Comparison of ENCODE assay signal across 1 cellular context in genomic region chr2:71136174-71136573, GRCh38.
TF ChIP-seq lines count a peak whose summit lies in the region.

No MANE protein-coding gene starts in this region.

TF ChIP-seq in HepG2, 621 proteins besides CTCF, POLR2A, EP300 and RAD21 (continues in another document):
- TF ChIP-seq ZNF432 (CRISPR knock-in tag; IDR thresholded peaks at IDR 0.05; ENCODE audit: borderline replicate concordance) (no peak), ZNF792 (CRISPR knock-in tag; IDR thresholded peaks at IDR 0.05) (no peak), FOXC1 (CRISPR knock-in tag; IDR thresholded peaks at IDR 0.05; ENCODE audit: borderline replicate concordance) (no peak), HOXA3 (CRISPR knock-in tag; IDR thresholded peaks at IDR 0.05) (peak; percentile 44; the same call in 1 of the 2 replicates), ZNF230 (CRISPR knock-in tag; IDR thresholded peaks at IDR 0.05) (no peak), KLF13 (CRISPR knock-in tag; IDR thresholded peaks at IDR 0.05) (no peak), ZMYM2 (CRISPR knock-in tag; IDR thresholded peaks at IDR 0.05) (peak; percentile 91), ATRX (CRISPR knock-in tag; IDR thresholded peaks at IDR 0.05; ENCODE audit: borderline replicate concordance) (no peak), ZNF530 (CRISPR knock-in tag; IDR thresholded peaks at IDR 0.05; ENCODE audit: low read depth) (no peak), NFE2L2 (IDR thresholded peaks at IDR 0.05; ENCODE audit: low read length) (no peak), ZFY (CRISPR knock-in tag; IDR thresholded peaks at IDR 0.05) (no peak), SALL1 (CRISPR knock-in tag; IDR thresholded peaks at IDR 0.05) (no peak), TERF1 (CRISPR knock-in tag; IDR thresholded peaks at IDR 0.05) (no peak), DMTF1 (CRISPR knock-in tag; IDR thresholded peaks at IDR 0.05) (no peak), HIC2 (CRISPR knock-in tag; IDR thresholded peaks at IDR 0.05; ENCODE audit: low read depth) (no peak), IRF2 (CRISPR knock-in tag; IDR thresholded peaks at IDR 0.05) (0 out of 2 replicates have a peak, but pooled peaks have one; percentile 22), ARID4A (CRISPR knock-in tag; IDR thresholded peaks at IDR 0.05; ENCODE audit: borderline replicate concordance) (no peak), HDAC2 (CRISPR knock-in tag; IDR thresholded peaks at IDR 0.05) (no peak; the same call in none of the 2 replicates), STAT5B (CRISPR knock-in tag; IDR thresholded peaks at IDR 0.05) (no peak), ZNF790 (CRISPR knock-in tag; IDR thresholded peaks at IDR 0.05; ENCODE audit: borderline replicate concordance) (no peak), SUZ12 (IDR thresholded peaks at IDR 0.05; ENCODE audit: low read depth, low read length) (no peak), ESRRA (CRISPR knock-in tag; IDR thresholded peaks at IDR 0.05; ENCODE audit: low read depth) (no peak), ZNF18 (CRISPR knock-in tag; IDR thresholded peaks at IDR 0.05; ENCODE audit: insufficient replicate concordance) (no peak), POLR2AphosphoS5 (IDR thresholded peaks at IDR 0.05; ENCODE audit: low read depth, low read length) (no peak), PHF21A (CRISPR knock-in tag; IDR thresholded peaks at IDR 0.05) (peak; percentile 46; the same call in 1 of the 2 replicates), POGK (CRISPR knock-in tag; conservative IDR thresholded peaks at IDR 0.05) (0 out of 2 replicates have a peak, but pooled peaks have one; percentile 28), ZNF124 (CRISPR knock-in tag; IDR thresholded peaks at IDR 0.05) (0 out of 2 replicates have a peak, but pooled peaks have one; percentile 39), DDIT3 (CRISPR knock-in tag; IDR thresholded peaks at IDR 0.05) (no peak), MXD1 (CRISPR knock-in tag; IDR thresholded peaks at IDR 0.05) (no peak), ZBTB43 (CRISPR knock-in tag; conservative IDR thresholded peaks at IDR 0.05) (no peak), GPN1 (CRISPR knock-in tag; IDR thresholded peaks at IDR 0.05; ENCODE audit: borderline replicate concordance) (no peak), ZNF234 (CRISPR knock-in tag; conservative IDR thresholded peaks at IDR 0.05) (no peak), KAT8 (CRISPR knock-in tag; IDR thresholded peaks at IDR 0.05) (no peak), ZNF670 (CRISPR knock-in tag; IDR thresholded peaks at IDR 0.05; ENCODE audit: borderline replicate concordance) (no peak), ZNF737 (CRISPR knock-in tag; IDR thresholded peaks at IDR 0.05; ENCODE audit: borderline replicate concordance) (no peak), ZFP1 (CRISPR knock-in tag; IDR thresholded peaks at IDR 0.05) (0 out of 2 replicates have a peak, but pooled peaks have one; percentile 34), ZNF646 (CRISPR knock-in tag; IDR thresholded peaks at IDR 0.05) (no peak), ISL2 (CRISPR knock-in tag; IDR thresholded peaks at IDR 0.05) (peak; percentile 22; the same call in 1 of the 2 replicates), ZNF225 (CRISPR knock-in tag; IDR thresholded peaks at IDR 0.05) (no peak), ZBTB7B (CRISPR knock-in tag; IDR thresholded peaks at IDR 0.05) (0 out of 2 replicates have a peak, but pooled peaks have one; percentile 45)
